In the genomic region with DNA sequence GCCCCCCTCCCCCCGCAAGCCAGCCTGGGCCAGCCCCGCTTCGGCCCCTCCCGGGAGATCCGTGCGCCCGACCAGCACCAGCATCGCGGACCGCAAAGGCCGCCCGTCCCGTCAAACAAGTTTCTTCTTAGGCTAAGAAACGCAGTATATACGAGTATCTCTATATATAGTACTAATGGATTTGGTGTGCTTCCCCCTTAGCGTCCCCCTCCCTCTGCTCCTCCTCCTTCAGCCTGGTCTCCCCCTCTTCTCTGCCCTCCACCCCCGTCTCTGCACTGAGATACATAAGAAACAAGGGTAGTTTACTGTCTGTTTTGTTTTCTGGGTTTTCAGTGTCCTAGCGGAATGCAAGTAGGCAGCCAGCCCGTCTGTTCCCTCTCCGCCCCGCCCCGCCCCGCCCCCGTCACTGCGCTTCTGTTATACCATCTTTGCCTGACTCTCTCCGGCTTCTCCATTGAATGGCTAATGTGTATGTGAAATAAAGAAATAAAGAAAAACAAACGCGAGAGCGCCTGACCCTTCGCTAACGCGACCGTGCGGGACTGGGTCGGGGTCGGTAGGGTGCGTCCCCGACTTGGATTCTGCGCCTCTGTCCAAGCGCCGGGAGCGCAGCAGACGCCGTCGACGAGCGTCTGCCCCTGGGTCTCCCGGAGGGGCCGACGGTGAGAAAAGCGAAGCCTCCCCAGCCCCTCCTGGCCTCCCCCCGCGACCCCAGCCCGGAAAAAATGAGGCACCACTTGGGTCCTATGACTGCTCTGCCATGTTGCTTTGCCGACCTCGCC, we compare ENCODE assay signal across 8 cellular contexts. TPM values are rescaled to one million over a fixed set of nuclear protein-coding genes. Genes with fewer than 3 reads are reported as not detected.
DNase-seq lines count a peak whose midpoint lies in the region; ATAC-seq and TF ChIP-seq lines count a peak whose summit lies in the region.

No MANE protein-coding gene starts in this region.

- no peak overlapping the region for H3K9ac ChIP-seq in mammary epithelial cell (ENCODE audit: insufficient read depth, low read length)

- WGBS in mammary epithelial cell (ENCODE audit: low coverage, missing lambda C conversion rate), result 57% methylated on average over 7 of the region's 56 CpGs

- H3K27me3 ChIP-seq in mammary epithelial cell (ENCODE audit: insufficient read depth, low read length), result no peaks in the 10 kb centered on the region
- H3K27me3 ChIP-seq in right atrium auricular region, result no peaks in the 10 kb centered on the region
- H3K27me3 ChIP-seq in WERI-Rb-1 (ENCODE audit: insufficient read depth, low read depth, severe bottlenecking), result no peaks in the 10 kb centered on the region

- H3K27ac ChIP-seq in mammary epithelial cell (ENCODE audit: insufficient read depth, low read depth, low read length), result no peak overlapping the region
- H3K27ac ChIP-seq in right atrium auricular region, result peak overlapping the region; percentile 84 to 85
- no peak overlapping the region for H3K27ac ChIP-seq in WERI-Rb-1

- peak overlapping the region; percentile 84 to 87 for H3K4me3 Mint-ChIP-seq in stimulated activated naive B cell treated with anti-CD40 and anti-IgM and Interleukin-4, amounts not matched to agents 10 μg/mL and 1 μg/mL and 100 μg/mL, for 72 hours

- H3K27ac Mint-ChIP-seq in stimulated activated naive B cell treated with anti-CD40 and anti-IgM and Interleukin-4, amounts not matched to agents 10 μg/mL and 1 μg/mL and 100 μg/mL, for 72 hours, result peak overlapping the region; percentile 94

- peaks cover 2% of the 10 kb centered on the region for H3K36me3 ChIP-seq in mammary epithelial cell (ENCODE audit: insufficient read depth, low read length)
- peaks cover 6% of the 10 kb centered on the region for H3K36me3 ChIP-seq in right atrium auricular region
- H3K36me3 ChIP-seq in WERI-Rb-1, result no peaks in the 10 kb centered on the region

- no peak overlapping the region for H3K4me2 ChIP-seq in mammary epithelial cell (ENCODE audit: insufficient read depth, low read depth, low read length)

- ATAC-seq in stimulated activated naive B cell treated with anti-CD40 and anti-IgM and Interleukin-4, amounts not matched to agents 10 μg/mL and 1 μg/mL and 100 μg/mL, for 72 hours (replicated peaks), result no peak
- no peak for ATAC-seq in GM18870 (IDR thresholded peaks at IDR 0.05; ENCODE audit: unreplicated experiment)

- H3K4me3 ChIP-seq in mammary epithelial cell (replicated peaks in 1 of 3; ENCODE audit: insufficient read depth in 1 of 3, low read depth in 2 of 3, low read length in 3 of 3) (no peak overlapping the region), right atrium auricular region (peak overlapping the region; percentile 22 to 50), WERI-Rb-1 (ENCODE audit: low read depth, low read length) (no peak overlapping the region)

- H3K9me3 Mint-ChIP-seq in stimulated activated naive B cell treated with anti-CD40 and anti-IgM and Interleukin-4, amounts not matched to agents 10 μg/mL and 1 μg/mL and 100 μg/mL, for 72 hours, result peaks cover 0 to 4% of the 10 kb centered on the region in 2 donors

- H3K27me3 Mint-ChIP-seq in stimulated activated naive B cell treated with anti-CD40 and anti-IgM and Interleukin-4, amounts not matched to agents 10 μg/mL and 1 μg/mL and 100 μg/mL, for 72 hours, result no peaks in the 10 kb centered on the region

- no peaks in the 10 kb centered on the region for H3K79me2 ChIP-seq in mammary epithelial cell (ENCODE audit: insufficient read depth, low read length)

- no peak overlapping the region for H2AFZ ChIP-seq in mammary epithelial cell (ENCODE audit: low read depth, low read length)

- peaks cover 52 to 86% of the 10 kb centered on the region in 2 donors for H3K4me1 Mint-ChIP-seq in stimulated activated naive B cell treated with anti-CD40 and anti-IgM and Interleukin-4, amounts not matched to agents 10 μg/mL and 1 μg/mL and 100 μg/mL, for 72 hours

- in situ Hi-C loops in T47D (cut with HindIII; ENCODE audit: low pct_unique_long_range_greater_than_20kb, low sequenced_read_pairs) (no loop called here), mammary epithelial cell (cut with MboI; ENCODE audit: low sequenced_read_pairs in 2 of 2) (loop anchor here (5.0 to 10.0 kb wide), 2 partner anchors 121 to 124 kb away; no protein-coding TSS in a partner anchor)

- CTCF ChIA-PET in mammary epithelial cell (lab: Charles Lee; ENCODE audit: low non-redundant PET), result no interaction called here

- H3K9me3 ChIP-seq in mammary epithelial cell (replicated peaks; ENCODE audit: insufficient read depth, low read length) (no peaks in the 10 kb centered on the region), right atrium auricular region (no peaks in the 10 kb centered on the region), WERI-Rb-1 (ENCODE audit: severe bottlenecking) (no peaks in the 10 kb centered on the region)

- dilution Hi-C loops in mammary epithelial cell (cut with HindIII; ENCODE audit: low sequenced_read_pairs), result no loop called here

- peaks cover 13 to 28% of the 10 kb centered on the region in 2 donors for H3K36me3 Mint-ChIP-seq in stimulated activated naive B cell treated with anti-CD40 and anti-IgM and Interleukin-4, amounts not matched to agents 10 μg/mL and 1 μg/mL and 100 μg/mL, for 72 hours

- intact Hi-C loops in mammary epithelial cell (cut with micrococcal nuclease), result no loop called here

- DNase-seq in T47D (ENCODE audit: low read depth in 1 of 2, low spot score in 1 of 2), result peak; percentile 74 to 77
- no peak for DNase-seq in mammary epithelial cell
- peak; percentile 32 for DNase-seq in activated naive CD4-positive, alpha-beta T cell treated with Interleukin-2 at 50 U/mL for 16 hours
- DNase-seq in right atrium auricular region (ENCODE audit: low spot score), result no peak
- peak; percentile 30 for DNase-seq in stimulated activated naive B cell treated with anti-CD40 and anti-IgM and Interleukin-4, amounts not matched to agents 10 μg/mL and 1 μg/mL and 100 μg/mL, for 72 hours
- no peak for DNase-seq in WERI-Rb-1
- no peak for DNase-seq in stimulated activated CD8-positive, alpha-beta memory T cell treated with anti-CD3 and anti-CD28 coated beads, Interleukin-4, amount 100 ng/mL, for 48 hours

- H3K4me1 ChIP-seq in mammary epithelial cell (ENCODE audit: insufficient read depth, low read length) (peaks cover 2% of the 10 kb centered on the region), right atrium auricular region (peaks cover 0 to 95% of the 10 kb centered on the region in 2 donors)

- no peak for TF ChIP-seq CTCF in mammary epithelial cell (conservative IDR thresholded peaks at IDR 0.05 in 1 of 2, IDR thresholded peaks at IDR 0.05 in 1 of 2; ENCODE audit: extremely low read depth in 1 of 2, insufficient read depth in 1 of 2, low read depth in 1 of 2, low read length in 2 of 2)
- TF ChIP-seq CTCF in right atrium auricular region (IDR thresholded peaks at IDR 0.05), result no peak
- TF ChIP-seq CTCF in WERI-Rb-1 (IDR thresholded peaks at IDR 0.05; ENCODE audit: low read depth, low read length), result no peak

- no peaks in the 10 kb centered on the region for H4K20me1 ChIP-seq in mammary epithelial cell (ENCODE audit: insufficient read depth, low read length)

- no TSS peak for BruUV-seq in mammary epithelial cell (replicated peaks; lab: Mats Ljungman, UMichigan)

RNA-seq across cellular contexts. Expression of gene LYL1, which starts 4.2 kb away (rescaled TPM):
- total RNA-seq in mammary epithelial cell (not detected), right atrium auricular region (10 to 100 TPM; 10.2 to 15.3 TPM)
- not detected for polyA plus RNA-seq in mammary epithelial cell
- polyA minus RNA-seq in mammary epithelial cell, result not detected

RNA-seq across cellular contexts. Expression of gene TRMT1, which starts 18.1 kb away (rescaled TPM):
- total RNA-seq in mammary epithelial cell, result 10 to 100 TPM; 28.7 to 56.2 TPM
- polyA plus RNA-seq in mammary epithelial cell, result 39.3 TPM
- polyA minus RNA-seq in mammary epithelial cell, result 66.7 TPM
- 10 to 100 TPM; 13.6 to 15.0 TPM for total RNA-seq in right atrium auricular region

RNA-seq across cellular contexts. Expression of gene NACC1, which starts 19.6 kb away (rescaled TPM):
- total RNA-seq in mammary epithelial cell, result 100 to 1,000 TPM in 1 of 2 donors, 10 to 100 TPM in 1; 76.2 to 106 TPM
- 90.9 TPM for polyA plus RNA-seq in mammary epithelial cell
- polyA minus RNA-seq in mammary epithelial cell, result 45.9 TPM
- 10 to 100 TPM; 25.4 to 27.3 TPM for total RNA-seq in right atrium auricular region

RNA-seq across cellular contexts. Expression of gene STX10, which starts 51.7 kb away (rescaled TPM):
- total RNA-seq in mammary epithelial cell, result 10 to 100 TPM; 33.7 to 48.0 TPM
- 67.4 TPM for polyA plus RNA-seq in mammary epithelial cell
- polyA minus RNA-seq in mammary epithelial cell, result 102 TPM
- 10 to 100 TPM; 33.1 to 39.2 TPM for total RNA-seq in right atrium auricular region

RNA-seq across cellular contexts. Expression of gene IER2, which starts 51.7 kb away (rescaled TPM):
- 100 to 1,000 TPM in 1 of 2 donors, 10 to 100 TPM in 1; 16.2 to 108 TPM for total RNA-seq in mammary epithelial cell
- polyA plus RNA-seq in mammary epithelial cell, result 42.1 TPM
- 25.5 TPM for polyA minus RNA-seq in mammary epithelial cell
- 100 to 1,000 TPM in 1 of 2 donors, 10 to 100 TPM in 1; 35.4 to 139 TPM for total RNA-seq in right atrium auricular region

Comparison
In these comparisons a context has a peak if more than half of its experiments do, and no peak if none do; other contexts are left out.
1. DNase-seq: peak in T47D (2 of 2), activated naive CD4-positive, alpha-beta T cell treated with Interleukin-2 at 50 U/mL for 16 hours (single experiment) and stimulated activated naive B cell treated with anti-CD40 and anti-IgM and Interleukin-4, amounts not matched to agents 10 μg/mL and 1 μg/mL and 100 μg/mL, for 72 hours (single experiment); none in mammary epithelial cell (single experiment), right atrium auricular region (single experiment), WERI-Rb-1 (single experiment) and stimulated activated CD8-positive, alpha-beta memory T cell treated with anti-CD3 and anti-CD28 coated beads, Interleukin-4, amount 100 ng/mL, for 48 hours (single experiment).
2. H3K27ac ChIP-seq: peak in right atrium auricular region (2 of 2); none in mammary epithelial cell (single experiment) and WERI-Rb-1 (single experiment).
3. H3K4me3 ChIP-seq: peak in right atrium auricular region (2 of 2); none in mammary epithelial cell (0 of 3) and WERI-Rb-1 (single experiment).
4. RNA of gene LYL1, which starts 4.2 kb away (total RNA-seq): 10.2 to 15.3 TPM in right atrium auricular region; not detected in mammary epithelial cell; every median in the first group is over 10 times any median in the second.